17 cellular contexts compared by ENCODE assay signal in genomic region chr4:6360385-6360784, GRCh38.
DNase-seq lines count a peak whose midpoint lies in the region; ATAC-seq lines count a peak whose summit lies in the region.
"Had no signal": no experiment of that assay in that cellular context is flagged by ENCODE, and none has a peak within 500 bp of the region (broad histone marks: within the 10 kb centered on the region; RNA-seq: fewer than 3 reads in every experiment).

No MANE protein-coding gene starts in this region.

- ATAC-seq in HG02840 (IDR thresholded peaks at IDR 0.05; ENCODE audit: low FRiP score, unreplicated experiment) (no peak), GM19452 (IDR thresholded peaks at IDR 0.05; ENCODE audit: unreplicated experiment) (no peak)
- ATAC-seq: foreskin keratinocyte had no signal

- H3K27ac ChIP-seq in BLaER1: no peak overlapping the region
- H3K27ac ChIP-seq in caudate nucleus (ENCODE audit: low read depth, low read length): peak overlapping the region; percentile 67
- no peak overlapping the region for H3K27ac ChIP-seq in effector memory CD4-positive, alpha-beta T cell (ENCODE audit: insufficient read depth, low read length, poor library complexity, severe bottlenecking)
- H3K27ac ChIP-seq: BLaER1 treated with 17β-estradiol and CSF1 and Interleukin-3, amounts not matched to agents 10 nM and 100 nM; foreskin keratinocyte; upper lobe of left lung had no signal

- no peak overlapping the region for H3K9ac ChIP-seq in BLaER1
- H3K9ac ChIP-seq: BLaER1 treated with 17β-estradiol and CSF1 and Interleukin-3, amounts not matched to agents 10 nM and 100 nM had no signal

- no peaks in the 10 kb centered on the region for H3K36me3 ChIP-seq in BLaER1
- no peaks in the 10 kb centered on the region for H3K36me3 ChIP-seq in effector memory CD4-positive, alpha-beta T cell (ENCODE audit: control insufficient read depth, insufficient read depth, low read length)
- H3K36me3 ChIP-seq: BLaER1 treated with 17β-estradiol and CSF1 and Interleukin-3, amounts not matched to agents 10 nM and 100 nM; HAP-1; upper lobe of left lung had no signal

- H3K4me3 ChIP-seq in BLaER1: no peak overlapping the region
- no peak overlapping the region for H3K4me3 ChIP-seq in effector memory CD4-positive, alpha-beta T cell (ENCODE audit: insufficient read depth, low read depth, low read length, poor library complexity, severe bottlenecking)
- H3K4me3 ChIP-seq: BLaER1 treated with 17β-estradiol and CSF1 and Interleukin-3, amounts not matched to agents 10 nM and 100 nM; HAP-1; upper lobe of left lung had no signal

- peaks cover 15% of the 10 kb centered on the region for H3K4me1 ChIP-seq in BLaER1
- H3K4me1 ChIP-seq in effector memory CD4-positive, alpha-beta T cell (ENCODE audit: control insufficient read depth, insufficient read depth, low read length, poor library complexity, severe bottlenecking): no peaks in the 10 kb centered on the region
- H3K4me1 ChIP-seq: foreskin keratinocyte, HAP-1, upper lobe of left lung had no signal

- H3K27me3 ChIP-seq in BLaER1: no peaks in the 10 kb centered on the region
- no peaks in the 10 kb centered on the region for H3K27me3 ChIP-seq in effector memory CD4-positive, alpha-beta T cell (replicated peaks; ENCODE audit: control insufficient read depth, insufficient read depth, low read length, poor library complexity, severe bottlenecking)
- H3K27me3 ChIP-seq: BLaER1 treated with 17β-estradiol and CSF1 and Interleukin-3, amounts not matched to agents 10 nM and 100 nM; foreskin keratinocyte; upper lobe of left lung had no signal

- H4K20me1 ChIP-seq in BLaER1: peaks cover 5% of the 10 kb centered on the region; the same call in 1 of the 2 replicates

- no peaks in the 10 kb centered on the region for H3K9me3 ChIP-seq in BLaER1
- no peaks in the 10 kb centered on the region for H3K9me3 ChIP-seq in effector memory CD4-positive, alpha-beta T cell (ENCODE audit: control insufficient read depth, low read length)
- H3K9me3 ChIP-seq: BLaER1 treated with 17β-estradiol and CSF1 and Interleukin-3, amounts not matched to agents 10 nM and 100 nM; HAP-1; upper lobe of left lung had no signal

- DNase-seq in M059J (ENCODE audit: low read depth) (peak; percentile 14), caudate nucleus (lab: John Stamatoyannopoulos, UW) (peak in 50 of 61 donors; percentile 22 to 94 (median 64)), middle frontal gyrus (ENCODE audit: extremely low spot score, low spot score) (peak; percentile 81), NCI-H446 treated with DMSO at 0.1 percent for 48 hours (lab: John Stamatoyannopoulos, UW) (no peak)
- no peak for DNase-seq in effector memory CD4-positive, alpha-beta T cell
- DNase-seq: activated CD8-positive, alpha-beta memory T cell treated with anti-CD3 and anti-CD28 coated beads, Interleukin-2, amount 50 U/mL, for 48 hours; activated naive CD4-positive, alpha-beta T cell treated with Interleukin-2 at 50 U/mL for 16 hours; foreskin keratinocyte; immature natural killer cell; MV-4-11; NCI-H510A; upper lobe of left lung had no signal

- peak overlapping the region; percentile 1; the same call in 1 of the 2 replicates for H3K4me2 ChIP-seq in BLaER1

Comparison
In these comparisons a context has a peak if more than half of its experiments do, and no peak if none do; other contexts are left out.
1. DNase-seq: peak in M059J (single experiment), caudate nucleus (50 of 61) and middle frontal gyrus (single experiment); none in NCI-H446 treated with DMSO at 0.1 percent for 48 hours (single experiment) and effector memory CD4-positive, alpha-beta T cell (0 of 3).